Comparison of ENCODE assay signal across 9 cellular contexts in the genomic region with DNA sequence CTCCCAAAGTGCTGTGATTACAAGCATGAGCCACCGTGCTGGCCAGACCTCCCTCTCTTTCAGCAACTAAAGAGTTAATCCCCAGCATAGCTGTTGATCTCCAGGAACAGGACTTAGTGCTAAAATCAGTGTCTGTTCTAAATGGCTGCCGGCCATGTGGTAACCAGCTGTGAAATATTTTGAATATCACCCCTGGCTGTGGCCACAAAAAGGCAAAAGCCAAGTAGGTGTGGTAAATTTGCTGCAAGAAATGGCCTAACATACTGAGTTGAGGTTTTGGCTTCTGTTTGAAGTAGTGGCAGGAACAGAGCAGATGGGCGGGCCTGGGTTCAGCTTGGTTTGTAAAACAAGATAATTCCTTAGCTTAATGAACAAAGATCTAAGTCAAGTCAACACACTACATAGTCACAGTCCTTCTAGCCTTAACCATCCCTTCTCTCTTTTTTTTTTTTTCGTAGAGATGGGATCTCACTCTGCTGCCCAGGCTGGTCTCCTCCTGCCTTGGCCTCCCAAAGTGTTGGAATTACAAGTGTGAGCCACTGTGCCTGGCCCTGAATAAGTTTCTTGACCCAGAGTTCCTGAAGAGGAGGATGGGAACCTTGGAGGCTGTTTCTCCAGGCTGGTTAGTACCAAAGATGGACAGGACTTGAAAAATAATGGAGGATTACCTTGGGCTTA. TPM values are rescaled to one million over a fixed set of nuclear protein-coding genes. Genes with fewer than 3 reads are reported as not detected.
DNase-seq lines count a peak whose midpoint lies in the region; ATAC-seq and TF ChIP-seq lines count a peak whose summit lies in the region.
"Had no signal": no experiment of that assay in that cellular context is flagged by ENCODE, and none has a peak within 500 bp of the region (broad histone marks: within the 10 kb centered on the region; RNA-seq: fewer than 3 reads in every experiment).

No MANE protein-coding gene starts in this region.

- peaks cover 6% of the 10 kb centered on the region for H3K4me1 ChIP-seq in SJCRH30
- H3K4me1 ChIP-seq in body of pancreas, result no peaks in the 10 kb centered on the region

- intact Hi-C loops in body of pancreas (cut with DNase I), result no loop called here

- peaks cover under 1% of the 10 kb centered on the region; the same call in 1 of the 2 replicates for H3K9me3 ChIP-seq in SJCRH30 (replicated peaks)
- no peaks in the 10 kb centered on the region for H3K9me3 ChIP-seq in body of pancreas

- 58 to 63% methylated on average over 4 of the region's 4 CpGs for WGBS in body of pancreas, 2 donors

- H3K36me3 ChIP-seq in SJCRH30 (no peaks in the 10 kb centered on the region), body of pancreas (replicated peaks in 1 of 2; ENCODE audit: insufficient read depth in 1 of 2, low read depth in 2 of 2) (no peaks in the 10 kb centered on the region)

- no peak for TF ChIP-seq POLR2A in body of pancreas (IDR thresholded peaks at IDR 0.05)

- no peak for TF ChIP-seq CTCF in body of pancreas (IDR thresholded peaks at IDR 0.05)

- H3K4me3 ChIP-seq in SJCRH30, result no peak overlapping the region
- no peak overlapping the region for H3K4me3 ChIP-seq in body of pancreas

- ATAC-seq in body of pancreas (no peak), GM21825 (IDR thresholded peaks at IDR 0.05; ENCODE audit: unreplicated experiment) (no peak), GM18520 (IDR thresholded peaks at IDR 0.05; ENCODE audit: unreplicated experiment) (no peak)

- DNase-seq in activated CD4-positive, alpha-beta T cell treated with anti-CD3 and anti-CD28 coated beads for 1 hour, result peak; percentile 12
- no peak for DNase-seq in activated CD4-positive, alpha-beta T cell treated with anti-CD3 and anti-CD28 coated beads, Interleukin-2, amount 50 U/mL, for 48 hours
- DNase-seq in SJCRH30 (peak; percentile 84 to 88), body of pancreas (peak in 3 of 4 donors; percentile 15 to 45 (median 31)), myocyte (ENCODE audit: low read depth) (peak; percentile 97), NCI-H146 treated with DMSO at 0.1 percent for 48 hours (lab: John Stamatoyannopoulos, UW; ENCODE audit: unreplicated experiment) (no peak)

- peaks cover 6% of the 10 kb centered on the region for H3K27me3 ChIP-seq in SJCRH30
- no peaks in the 10 kb centered on the region for H3K27me3 ChIP-seq in body of pancreas

- H3K27ac ChIP-seq in SJCRH30 (no peak overlapping the region), body of pancreas (no peak overlapping the region)
- H3K27ac ChIP-seq: C4-2B had no signal

RNA-seq across cellular contexts. Expression of gene AGFG2, which starts 22.7 kb away (rescaled TPM):
- 7.2 and 9.0 TPM in 2 replicates for total RNA-seq in SJCRH30 (2014; rRNA removed; shearing (Covaris generic))
- total RNA-seq in body of pancreas (10 to 100 TPM; 20.4 to 24.6 TPM), myocyte (10.5 and 11.7 TPM in 2 replicates)
- 7.3 TPM for polyA plus RNA-seq in myocyte (2012)

RNA-seq across cellular contexts. Expression of gene NYAP1, which starts 32.5 kb away (rescaled TPM):
- 0.49 and 0.56 TPM in 2 replicates for total RNA-seq in SJCRH30 (2014; rRNA removed; shearing (Covaris generic))
- total RNA-seq in body of pancreas (1 to 10 TPM; 1.0 to 1.3 TPM), myocyte (0.05 TPM in 1 of 2 replicates, not detected in the other)
- 0.06 TPM for polyA plus RNA-seq in myocyte (2012)

RNA-seq across cellular contexts. Expression of gene TSC22D4, which starts 37.3 kb away (rescaled TPM):
- total RNA-seq in SJCRH30 (2014; rRNA removed; shearing (Covaris generic)), result 13.7 and 14.7 TPM in 2 replicates
- 10 to 100 TPM; 16.6 to 34.9 TPM for total RNA-seq in body of pancreas
- 32.9 and 34.6 TPM in 2 replicates for total RNA-seq in myocyte
- 24.5 TPM for polyA plus RNA-seq in myocyte (2012)

RNA-seq across cellular contexts. Expression of gene SPACDR, which starts 52.2 kb away (rescaled TPM):
- total RNA-seq in SJCRH30 (2014; rRNA removed; shearing (Covaris generic)), result not detected in 2 replicates
- total RNA-seq in body of pancreas, result 1 to 10 TPM in 1 of 2 donors, not detected in 1; 1.0 TPM
- 0.31 and 0.48 TPM in 2 replicates for total RNA-seq in myocyte
- 0.55 TPM for polyA plus RNA-seq in myocyte (2012)

RNA-seq across cellular contexts. Expression of gene SAP25, which starts 57.4 kb away (rescaled TPM):
- total RNA-seq in SJCRH30 (2014; rRNA removed; shearing (Covaris generic)), result 0.30 and 1.2 TPM in 2 replicates
- total RNA-seq in body of pancreas (not detected), myocyte (0.21 TPM in 1 of 2 replicates, not detected in the other)
- 1.2 TPM for polyA plus RNA-seq in myocyte (2012)

Comparison
In these comparisons a context has a peak if more than half of its experiments do, and no peak if none do; other contexts are left out.
1. DNase-seq: peak in activated CD4-positive, alpha-beta T cell treated with anti-CD3 and anti-CD28 coated beads for 1 hour (single experiment), SJCRH30 (2 of 2), body of pancreas (3 of 4) and myocyte (single experiment); none in activated CD4-positive, alpha-beta T cell treated with anti-CD3 and anti-CD28 coated beads, Interleukin-2, amount 50 U/mL, for 48 hours (0 of 2) and NCI-H146 treated with DMSO at 0.1 percent for 48 hours (single experiment).